In the genomic region with DNA sequence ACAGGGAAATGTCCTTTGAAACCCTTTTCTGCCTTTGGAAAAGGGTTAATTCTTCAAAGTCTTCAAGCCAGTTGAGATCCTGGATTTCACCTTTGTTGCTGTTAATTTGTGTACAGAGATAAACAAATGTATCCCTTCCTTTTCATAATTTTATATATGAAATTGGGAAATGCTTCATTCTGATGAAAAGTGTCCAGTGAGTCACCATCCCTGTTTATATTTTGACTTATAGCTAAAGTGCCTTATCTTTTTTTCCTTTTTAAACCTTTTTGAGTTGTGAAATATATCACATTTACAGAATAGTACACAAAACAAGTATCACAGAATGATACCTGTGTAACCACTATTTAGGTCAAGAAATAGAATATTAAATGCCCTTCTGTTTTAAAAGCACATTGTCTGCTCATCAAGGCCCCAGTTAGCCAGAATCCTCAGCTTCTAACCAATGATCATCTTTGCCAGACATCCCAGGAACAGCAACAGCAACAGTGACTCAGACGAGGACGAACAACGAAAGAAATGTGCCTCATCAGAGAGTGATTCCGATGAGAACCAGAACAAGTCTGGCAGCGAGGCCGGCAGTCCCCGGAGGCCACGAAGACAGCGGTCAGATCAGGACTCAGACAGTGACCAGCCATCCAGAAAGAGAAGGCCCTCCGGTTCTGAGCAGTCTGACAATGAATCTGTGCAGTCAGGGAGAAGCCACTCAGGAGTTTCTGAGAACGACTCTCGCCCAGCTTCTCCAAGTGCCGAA, we compare ENCODE assay signal across 10 cellular contexts. TPM values are rescaled to one million over a fixed set of nuclear protein-coding genes. Genes with fewer than 3 reads are reported as not detected.
DNase-seq lines count a peak whose midpoint lies in the region; ATAC-seq and TF ChIP-seq lines count a peak whose summit lies in the region.
"Had no signal": no experiment of that assay in that cellular context is flagged by ENCODE, and none has a peak within 500 bp of the region (broad histone marks: within the 10 kb centered on the region; RNA-seq: fewer than 3 reads in every experiment).

No MANE protein-coding gene starts in this region.

- H3K27me3 ChIP-seq in gastroesophageal sphincter: no peaks in the 10 kb centered on the region
- no peaks in the 10 kb centered on the region for H3K27me3 ChIP-seq in trophoblast cell (ENCODE audit: insufficient read depth, low read length)
- no peaks in the 10 kb centered on the region for H3K27me3 ChIP-seq in foreskin keratinocyte

- H3K14ac ChIP-seq in trophoblast cell (ENCODE audit: low read length): peak overlapping the region; percentile 79

- no peak for TF ChIP-seq POLR2A in gastroesophageal sphincter (IDR thresholded peaks at IDR 0.05)

- no peak overlapping the region for H4K12ac ChIP-seq in trophoblast cell (ENCODE audit: low read depth, low read length)

- no peak overlapping the region for H3K9ac ChIP-seq in trophoblast cell (ENCODE audit: low read length)

- no peaks in the 10 kb centered on the region for H3K79me2 ChIP-seq in trophoblast cell (ENCODE audit: control insufficient read depth, insufficient read depth, low read length, poor library complexity)

- no peak overlapping the region for H2AFZ ChIP-seq in trophoblast cell (ENCODE audit: insufficient read depth, low read length, poor library complexity)

- H2AK5ac ChIP-seq in trophoblast cell (ENCODE audit: low read length): no peak overlapping the region

- H3K27ac ChIP-seq in gastroesophageal sphincter: peak overlapping the region; percentile 62 to 78 (median 72)
- peak overlapping the region; percentile 94 for H3K27ac ChIP-seq in trophoblast cell (ENCODE audit: low read depth, low read length)
- no peak overlapping the region for H3K27ac ChIP-seq in foreskin keratinocyte

- TF ChIP-seq CTCF in AG09319 (IDR thresholded peaks at IDR 0.05; ENCODE audit: low read depth, low read length) (no peak), gastroesophageal sphincter (IDR thresholded peaks at IDR 0.05) (no peak), foreskin keratinocyte (conservative IDR thresholded peaks at IDR 0.05) (no peak)

- ATAC-seq in SK-N-SH treated with all-trans-retinoic acid at 6 μM for 48 hours (peak; percentile 95), gastroesophageal sphincter (peak; percentile 82), HG03108 (IDR thresholded peaks at IDR 0.05; ENCODE audit: unreplicated experiment) (no peak), HG03025 (IDR thresholded peaks at IDR 0.05; ENCODE audit: low FRiP score, unreplicated experiment) (no peak), foreskin keratinocyte (no peak)

- peaks cover 4 to 34% of the 10 kb centered on the region in 2 donors for H3K36me3 ChIP-seq in gastroesophageal sphincter
- peaks cover 6 to 15% of the 10 kb centered on the region in 2 experiments for H3K36me3 ChIP-seq in trophoblast cell (ENCODE audit: control insufficient read depth in 1 of 2, insufficient read depth in 2 of 2, low read length in 2 of 2)

- TF ChIP-seq EP300 in gastroesophageal sphincter (IDR thresholded peaks at IDR 0.05): no peak

- H3K4me3 ChIP-seq in gastroesophageal sphincter (no peak overlapping the region), trophoblast cell (ENCODE audit: low read depth, low read length) (no peak overlapping the region)

- H3K4me1 ChIP-seq in gastroesophageal sphincter: peaks cover 0 to 9% (median 2%) of the 10 kb centered on the region in 3 donors
- H3K4me1 ChIP-seq in trophoblast cell (ENCODE audit: control insufficient read depth in 1 of 2, insufficient read depth in 2 of 2, low read length in 2 of 2): peaks cover 7 to 17% of the 10 kb centered on the region in 2 experiments
- H3K4me1 ChIP-seq in foreskin keratinocyte: no peaks in the 10 kb centered on the region
- H3K4me1 ChIP-seq: Caco-2 had no signal

- H4K8ac ChIP-seq in trophoblast cell (ENCODE audit: low read depth, low read length): peak overlapping the region; percentile 35

- no peak overlapping the region for H3K23ac ChIP-seq in trophoblast cell (ENCODE audit: low read length)

- peaks cover 12% of the 10 kb centered on the region for H3K79me1 ChIP-seq in trophoblast cell (ENCODE audit: low read length)

- no peaks in the 10 kb centered on the region for H3K9me3 ChIP-seq in gastroesophageal sphincter
- H3K9me3 ChIP-seq in trophoblast cell (ENCODE audit: insufficient read depth, low read depth, low read length): no peaks in the 10 kb centered on the region
- H3K9me3 ChIP-seq: Caco-2 had no signal

- 53 to 85% methylated on average over 4 to 12 of the region's 13 CpGs for WGBS in gastroesophageal sphincter (ENCODE audit: low coverage in 1 of 2), 2 donors
- WGBS in trophoblast cell (ENCODE audit: extremely low coverage, insufficient coverage, insufficient read length): no CpG with 5 or more reads among the region's 13 CpGs

- H3K4ac ChIP-seq in trophoblast cell (ENCODE audit: low read depth, low read length): peak overlapping the region; percentile 33

- DNase-seq in AG09319 (ENCODE audit: extremely low read depth, low read depth) (peak; percentile 10), trophoblast cell (peak; percentile 64 to 67), ecto neural progenitor cell (ENCODE audit: low spot score) (no peak), foreskin keratinocyte (no peak)
- DNase-seq: activated T-cell treated with anti-CD3 and anti-CD28 coated beads, Interleukin-2, amount 50 U/mL, for 48 hours; Caco-2 had no signal

- peak overlapping the region; percentile 86 for H2BK12ac ChIP-seq in trophoblast cell (ENCODE audit: low read length)

- peak overlapping the region; percentile 52 for H2BK120ac ChIP-seq in trophoblast cell (ENCODE audit: insufficient read depth, low read length, poor library complexity)

- peak overlapping the region; percentile 77 for H3K18ac ChIP-seq in trophoblast cell (ENCODE audit: low read length)

- H4K91ac ChIP-seq in trophoblast cell (ENCODE audit: low read depth, low read length): peak overlapping the region; percentile 85

- H3K4me2 ChIP-seq in trophoblast cell (ENCODE audit: low read length): no peak overlapping the region

- peak overlapping the region; percentile 85 for H2BK5ac ChIP-seq in trophoblast cell (ENCODE audit: low read depth, low read length, poor library complexity)

TF ChIP-seq in SK-N-SH treated with all-trans-retinoic acid at 6 μM for 48 hours, 23 proteins besides CTCF, POLR2A, EP300 and RAD21 (continues in another document):
- TF ChIP-seq TOX (CRISPR knock-in tag; IDR thresholded peaks at IDR 0.05; ENCODE audit: borderline replicate concordance) (no peak), GLIS3 (CRISPR knock-in tag; IDR thresholded peaks at IDR 0.05) (0 out of 2 replicates have a peak, but pooled peaks have one; percentile 22), BACH2 (CRISPR knock-in tag; IDR thresholded peaks at IDR 0.05; ENCODE audit: borderline replicate concordance) (no peak; the same call in 1 of the 2 replicates), OSR1 (CRISPR knock-in tag; IDR thresholded peaks at IDR 0.05) (no peak), ZNF70 (CRISPR knock-in tag; IDR thresholded peaks at IDR 0.05) (peak; percentile 29; the same call in 1 of the 2 replicates), CSDC2 (CRISPR knock-in tag; IDR thresholded peaks at IDR 0.05) (peak; percentile 92), ZC3H10 (CRISPR knock-in tag; IDR thresholded peaks at IDR 0.05) (no peak), ZFP3 (CRISPR knock-in tag; IDR thresholded peaks at IDR 0.05) (peak; percentile 86), SNAI2 (CRISPR knock-in tag; IDR thresholded peaks at IDR 0.05) (peak; percentile 94; the same call in 1 of the 2 replicates), ZNF565 (CRISPR knock-in tag; conservative IDR thresholded peaks at IDR 0.05; ENCODE audit: low read depth) (no peak), ZFP30 (CRISPR knock-in tag; IDR thresholded peaks at IDR 0.05) (no peak)
- TF ChIP-seq, protein P1, sequence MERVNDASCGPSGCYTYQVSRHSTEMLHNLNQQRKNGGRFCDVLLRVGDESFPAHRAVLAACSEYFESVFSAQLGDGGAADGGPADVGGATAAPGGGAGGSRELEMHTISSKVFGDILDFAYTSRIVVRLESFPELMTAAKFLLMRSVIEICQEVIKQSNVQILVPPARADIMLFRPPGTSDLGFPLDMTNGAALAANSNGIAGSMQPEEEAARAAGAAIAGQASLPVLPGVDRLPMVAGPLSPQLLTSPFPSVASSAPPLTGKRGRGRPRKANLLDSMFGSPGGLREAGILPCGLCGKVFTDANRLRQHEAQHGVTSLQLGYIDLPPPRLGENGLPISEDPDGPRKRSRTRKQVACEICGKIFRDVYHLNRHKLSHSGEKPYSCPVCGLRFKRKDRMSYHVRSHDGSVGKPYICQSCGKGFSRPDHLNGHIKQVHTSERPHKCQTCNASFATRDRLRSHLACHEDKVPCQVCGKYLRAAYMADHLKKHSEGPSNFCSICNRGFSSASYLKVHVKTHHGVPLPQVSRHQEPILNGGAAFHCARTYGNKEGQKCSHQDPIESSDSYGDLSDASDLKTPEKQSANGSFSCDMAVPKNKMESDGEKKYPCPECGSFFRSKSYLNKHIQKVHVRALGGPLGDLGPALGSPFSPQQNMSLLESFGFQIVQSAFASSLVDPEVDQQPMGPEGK (CRISPR knock-in tag; IDR thresholded peaks at IDR 0.05; ENCODE audit: borderline replicate concordance): no peak

RNA-seq across cellular contexts. Expression of a gene that starts 27.3 kb away (rescaled TPM):
- total RNA-seq in gastroesophageal sphincter (10 to 100 TPM; 18.1 to 21.8 (median 20.9) TPM), foreskin keratinocyte (29.1 and 29.7 TPM in 2 replicates)
- polyA plus RNA-seq in trophoblast cell (2013): 27.9 and 28.4 TPM in 2 replicates
- polyA plus RNA-seq in foreskin keratinocyte: 8.6 and 11.1 TPM in 2 replicates

RNA-seq across cellular contexts. Expression of a gene that starts 30.3 kb away (rescaled TPM):
- total RNA-seq in gastroesophageal sphincter (100 to 1,000 TPM; 587 to 866 (median 665) TPM), foreskin keratinocyte (659 and 667 TPM in 2 replicates)
- 1,646 and 1,688 TPM in 2 replicates for polyA plus RNA-seq in trophoblast cell (2013)
- 234 and 277 TPM in 2 replicates for polyA plus RNA-seq in foreskin keratinocyte

Comparison
In these comparisons a context has a peak if more than half of its experiments do, and no peak if none do; other contexts are left out.
1. DNase-seq: peak in AG09319 (single experiment) and trophoblast cell (2 of 2); none in ecto neural progenitor cell (single experiment) and foreskin keratinocyte (0 of 2).
2. ATAC-seq: peak in SK-N-SH treated with all-trans-retinoic acid at 6 μM for 48 hours (single experiment) and gastroesophageal sphincter (single experiment); none in HG03108 (single experiment), HG03025 (single experiment) and foreskin keratinocyte (single experiment).